Comparison of ENCODE assay signal across 9 cellular contexts in genomic region chr6:152595507-152595906, GRCh38. TPM values are rescaled to one million over a fixed set of nuclear protein-coding genes. Genes with fewer than 3 reads are reported as not detected.
A peak's percentile ranks its signal among the peaks of the same experiment; 100 is the strongest.
DNase-seq lines count a peak whose midpoint lies in the region; ATAC-seq and TF ChIP-seq lines count a peak whose summit lies in the region.
"Had no signal": no experiment of that assay in that cellular context is flagged by ENCODE, and none has a peak within 500 bp of the region (broad histone marks: within the 10 kb centered on the region; RNA-seq: fewer than 3 reads in every experiment).

No MANE protein-coding gene starts in this region.

- no peak overlapping the region for H3K27ac Mint-ChIP-seq in endodermal cell
- H3K27ac Mint-ChIP-seq in activated T-helper 17 cell treated with anti-CD3 and anti-CD28 coated beads, Interleukin-2, amount 50 U/mL, for 72 hours = no peak overlapping the region

- H3K79me2 ChIP-seq in MM.1S (ENCODE audit: low read length) = no peaks in the 10 kb centered on the region
- H3K79me2 ChIP-seq in parathyroid adenoma = no peaks in the 10 kb centered on the region

- H4K20me1 ChIP-seq in MM.1S (ENCODE audit: insufficient read depth, low read length) = no peaks in the 10 kb centered on the region

- H3K4me1 ChIP-seq in MM.1S (ENCODE audit: low read length) = no peaks in the 10 kb centered on the region
- H3K4me1 ChIP-seq in endodermal cell (ENCODE audit: control insufficient read depth, insufficient read depth, low read length) = no peaks in the 10 kb centered on the region
- no peaks in the 10 kb centered on the region for H3K4me1 ChIP-seq in parathyroid adenoma

- H3K4me3 Mint-ChIP-seq in endodermal cell = no peak overlapping the region
- no peak overlapping the region for H3K4me3 Mint-ChIP-seq in activated T-helper 17 cell treated with anti-CD3 and anti-CD28 coated beads, Interleukin-2, amount 50 U/mL, for 72 hours

- H3K27me3 ChIP-seq in MM.1S (replicated peaks; ENCODE audit: insufficient read depth, low read length) = no peaks in the 10 kb centered on the region
- H3K27me3 ChIP-seq in endodermal cell (ENCODE audit: control insufficient read depth, insufficient read depth, low read length, poor library complexity, severe bottlenecking) = no peaks in the 10 kb centered on the region
- H3K27me3 ChIP-seq in parathyroid adenoma (ENCODE audit: control insufficient read depth, insufficient read depth, low read length) = no peaks in the 10 kb centered on the region

- peak; percentile 14 for TF ChIP-seq CTCF in GM13977 (IDR thresholded peaks at IDR 0.05; ENCODE audit: extremely low read depth, insufficient read depth, missing control alignments)
- TF ChIP-seq CTCF in MM.1S (IDR thresholded peaks at IDR 0.05; ENCODE audit: low read length) = peak; percentile 16; the same call in 1 of the 2 replicates
- TF ChIP-seq CTCF in endodermal cell (conservative IDR thresholded peaks at IDR 0.05) = peak; percentile 76
- TF ChIP-seq CTCF in parathyroid adenoma (IDR thresholded peaks at IDR 0.05) = no peak

- no peaks in the 10 kb centered on the region for H3K9me2 ChIP-seq in MM.1S (replicated peaks; ENCODE audit: insufficient read depth, low read length)

- peaks cover 16% of the 10 kb centered on the region for H3K4me1 Mint-ChIP-seq in endodermal cell
- no peaks in the 10 kb centered on the region for H3K4me1 Mint-ChIP-seq in activated T-helper 17 cell treated with anti-CD3 and anti-CD28 coated beads, Interleukin-2, amount 50 U/mL, for 72 hours

- no peaks in the 10 kb centered on the region for H3F3A ChIP-seq in MM.1S (ENCODE audit: insufficient read depth, low read length)

- H3K9me3 ChIP-seq in MM.1S (replicated peaks; ENCODE audit: insufficient read depth, low read length) (no peaks in the 10 kb centered on the region), endodermal cell (ENCODE audit: control insufficient read depth, low read length) (peaks cover 35% of the 10 kb centered on the region), parathyroid adenoma (ENCODE audit: control insufficient read depth, low read length) (no peaks in the 10 kb centered on the region)

- H3K9me3 Mint-ChIP-seq in endodermal cell = peaks cover 7% of the 10 kb centered on the region
- H3K9me3 Mint-ChIP-seq in activated T-helper 17 cell treated with anti-CD3 and anti-CD28 coated beads, Interleukin-2, amount 50 U/mL, for 72 hours = no peaks in the 10 kb centered on the region

- in situ Hi-C loops in GM13977 (cut with MboI; ENCODE audit: low pct_unique_long_range_greater_than_20kb, low sequenced_read_pairs, unreplicated experiment) = no loop called here

- H3K27me3 Mint-ChIP-seq in endodermal cell (ENCODE audit: insufficient read depth) = no peaks in the 10 kb centered on the region
- H3K27me3 Mint-ChIP-seq in activated T-helper 17 cell treated with anti-CD3 and anti-CD28 coated beads, Interleukin-2, amount 50 U/mL, for 72 hours = peaks cover 14% of the 10 kb centered on the region

- DNase-seq in GM13977 (ENCODE audit: low spot score) = no peak
- no peak for DNase-seq in MM.1S
- DNase-seq in endodermal cell = peak; percentile 52
- no peak for DNase-seq in activated gamma-delta T cell (lab: John Stamatoyannopoulos, UW)
- no peak for DNase-seq in NCI-H1105 treated with DMSO at 0.1 percent for 48 hours (lab: John Stamatoyannopoulos, UW)
- no peak for DNase-seq in COLO668 (lab: John Stamatoyannopoulos, UW; ENCODE audit: unreplicated experiment)
- DNase-seq: Right ventricle myocardium superior had no signal

- H3K9ac ChIP-seq in MM.1S (ENCODE audit: low read length) (no peak overlapping the region), endodermal cell (ENCODE audit: extremely low read depth, low read length, poor library complexity, severe bottlenecking) (no peak overlapping the region), parathyroid adenoma (no peak overlapping the region)

- 58 to 81% methylated on average over 1 to 4 of the region's 4 CpGs for whole genome bisulfite sequencing in endodermal cell (ENCODE audit: insufficient coverage in 1 of 2, insufficient read length in 1 of 2), 2 experiments

- no peaks in the 10 kb centered on the region for H3K36me3 Mint-ChIP-seq in endodermal cell (ENCODE audit: low read depth)
- no peaks in the 10 kb centered on the region for H3K36me3 Mint-ChIP-seq in activated T-helper 17 cell treated with anti-CD3 and anti-CD28 coated beads, Interleukin-2, amount 50 U/mL, for 72 hours (ENCODE audit: low read depth)

- no peak overlapping the region for H3K27ac ChIP-seq in MM.1S (ENCODE audit: low read length)
- no peak overlapping the region for H3K27ac ChIP-seq in endodermal cell (ENCODE audit: low read depth, low read length)
- H3K27ac ChIP-seq in parathyroid adenoma = no peak overlapping the region

- H2AFZ ChIP-seq in MM.1S (ENCODE audit: low read length) (no peak overlapping the region), parathyroid adenoma (peak overlapping the region; percentile 7)

- no peak for ATAC-seq in activated T-helper 17 cell treated with anti-CD3 and anti-CD28 coated beads, Interleukin-2, amount 50 U/mL, for 72 hours (replicated peaks)

- H3K4me3 ChIP-seq in MM.1S (ENCODE audit: low read length) = no peak overlapping the region
- no peak overlapping the region for H3K4me3 ChIP-seq in endodermal cell (ENCODE audit: low read length)
- H3K4me3 ChIP-seq in parathyroid adenoma (ENCODE audit: low read depth, low read length) = no peak overlapping the region

- H3K36me3 ChIP-seq in MM.1S (replicated peaks; ENCODE audit: insufficient read depth, low read length) (no peaks in the 10 kb centered on the region), endodermal cell (ENCODE audit: control insufficient read depth, insufficient read depth, low read length) (peaks cover 39% of the 10 kb centered on the region), parathyroid adenoma (ENCODE audit: control insufficient read depth, insufficient read depth, low read length) (no peaks in the 10 kb centered on the region)

- H3K4me2 ChIP-seq in MM.1S (ENCODE audit: low read depth, low read length) (no peak overlapping the region), parathyroid adenoma (ENCODE audit: low read length) (no peak overlapping the region)

RNA-seq across cellular contexts. Expression of gene SYNE1, which starts 41.7 kb away (rescaled TPM):
- total RNA-seq in endodermal cell = 1 to 10 TPM; 7.9 to 9.5 TPM
- 9.9 TPM for polyA plus RNA-seq in endodermal cell (2013, experiment 1 of 2)
- polyA plus RNA-seq in endodermal cell (2013, experiment 2 of 2) = 9.0 TPM
- total RNA-seq in activated T-helper 17 cell treated with anti-CD3 and anti-CD28 coated beads, Interleukin-2, amount 50 U/mL, for 72 hours = 10 to 100 TPM; 26.0 to 46.7 TPM
